ENCODE assay signal across 13 cellular contexts in genomic region chr14:61811882-61812346, GRCh38. TPM values are rescaled to one million over a fixed set of nuclear protein-coding genes. Genes with fewer than 3 reads are reported as not detected.
DNase-seq lines count a peak whose midpoint lies in the region; ATAC-seq, FAIRE-seq and TF ChIP-seq lines count a peak whose summit lies in the region.
"Had no signal": no experiment of that assay in that cellular context is flagged by ENCODE, and none has a peak within 500 bp of the region (broad histone marks: within the 10 kb centered on the region; RNA-seq: fewer than 3 reads in every experiment).

No MANE protein-coding gene starts in this region.

- H2AFZ ChIP-seq in astrocyte (ENCODE audit: low read depth, low read length): peak overlapping the region; percentile 52

- no peak overlapping the region for H3K18ac ChIP-seq in mesendoderm (ENCODE audit: low read length)

- H3K27ac Mint-ChIP-seq in astrocyte (ENCODE audit: unreplicated experiment): no peak overlapping the region

- H3K27me3 Mint-ChIP-seq in astrocyte (ENCODE audit: low read depth, unreplicated experiment): peaks cover 51% of the 10 kb centered on the region

- peaks cover 2% of the 10 kb centered on the region for H3K9me3 Mint-ChIP-seq in astrocyte (ENCODE audit: unreplicated experiment)

- no peaks in the 10 kb centered on the region for H3K36me3 Mint-ChIP-seq in astrocyte (ENCODE audit: low read depth, unreplicated experiment)

- H3K27me3 ChIP-seq in right cardiac atrium (ENCODE audit: control insufficient read depth, insufficient read depth) (no peaks in the 10 kb centered on the region), astrocyte (ENCODE audit: insufficient read depth, low read length) (peaks cover 38% of the 10 kb centered on the region), mesendoderm (ENCODE audit: insufficient read depth, low read length, poor library complexity) (peaks cover 11% of the 10 kb centered on the region), upper lobe of right lung (peaks cover 49% of the 10 kb centered on the region)

- H4K8ac ChIP-seq in mesendoderm (ENCODE audit: low read depth, low read length): no peak overlapping the region

- no peaks in the 10 kb centered on the region for H3K79me1 ChIP-seq in mesendoderm (ENCODE audit: low read length)

- peak overlapping the region; percentile 89 for H3K4me2 ChIP-seq in astrocyte (ENCODE audit: low read length)
- H3K4me2 ChIP-seq in mesendoderm (ENCODE audit: low read length): peak overlapping the region; percentile 17

- no peak overlapping the region for H2AK5ac ChIP-seq in mesendoderm (ENCODE audit: low read length)

- peak overlapping the region; percentile 11 for H3K56ac ChIP-seq in mesendoderm (ENCODE audit: low read length)

- H2BK120ac ChIP-seq in mesendoderm (ENCODE audit: low read depth, low read length): no peak overlapping the region

- H3K27ac ChIP-seq in right cardiac atrium (ENCODE audit: low read length): no peak overlapping the region
- H3K27ac ChIP-seq in astrocyte (ENCODE audit: low read depth, low read length): no peak overlapping the region
- no peak overlapping the region for H3K27ac ChIP-seq in mesendoderm (ENCODE audit: low read depth, low read length)
- no peak overlapping the region for H3K27ac ChIP-seq in upper lobe of right lung

- WGBS in right cardiac atrium: 67% methylated on average over 15 of the region's 15 CpGs
- no CpG with 5 or more reads among the region's 15 CpGs for WGBS in mesendoderm (ENCODE audit: extremely low coverage, insufficient coverage, low lambda C conversion rate)

- H3K9ac ChIP-seq in astrocyte (ENCODE audit: low read length) (no peak overlapping the region), mesendoderm (ENCODE audit: low read length) (peak overlapping the region; percentile 2)

- no peak overlapping the region for H2BK15ac ChIP-seq in mesendoderm (replicated peaks; ENCODE audit: low read depth)

- FAIRE-seq in astrocyte (lab: Jason Lieb, UNC) (no peak), urothelium cell line (lab: Jason Lieb, UNC) (peak; percentile 89)
- FAIRE-seq: D721Med, keratinocyte, small intestine had no signal

- no peaks in the 10 kb centered on the region for H3K36me3 ChIP-seq in astrocyte (ENCODE audit: insufficient read depth, low read length)
- H3K36me3 ChIP-seq in mesendoderm (ENCODE audit: control insufficient read depth, insufficient read depth, low read length): no peaks in the 10 kb centered on the region
- no peaks in the 10 kb centered on the region for H3K36me3 ChIP-seq in upper lobe of right lung

- intact Hi-C loops in right cardiac atrium (cut with DNase I) (no loop called here), left ventricle myocardium superior (cut with micrococcal nuclease) (no loop called here), upper lobe of right lung (cut with DNase I) (no loop called here)

- H4K5ac ChIP-seq in mesendoderm (ENCODE audit: low read length): no peak overlapping the region

- peaks cover 4% of the 10 kb centered on the region for H3K4me1 Mint-ChIP-seq in astrocyte (ENCODE audit: low read depth, unreplicated experiment)

- peak overlapping the region; percentile 83 for H3K4me3 Mint-ChIP-seq in astrocyte (ENCODE audit: unreplicated experiment)

- H3K4me3 ChIP-seq in right cardiac atrium (ENCODE audit: low read length) (peak overlapping the region; percentile 61), astrocyte (ENCODE audit: insufficient read depth, low read depth, low read length) (peak overlapping the region; percentile 33), mesendoderm (ENCODE audit: low read length) (peak overlapping the region; percentile 0), upper lobe of right lung (no peak overlapping the region)

- H3K4ac ChIP-seq in mesendoderm (ENCODE audit: low read depth, low read length): no peak overlapping the region

- H3K9me3 ChIP-seq in right cardiac atrium (ENCODE audit: control insufficient read depth, low read length) (no peaks in the 10 kb centered on the region), astrocyte (ENCODE audit: insufficient read depth, low read depth, low read length) (no peaks in the 10 kb centered on the region), upper lobe of right lung (no peaks in the 10 kb centered on the region)

- H3K79me2 ChIP-seq in astrocyte (ENCODE audit: insufficient read depth, low read length): no peaks in the 10 kb centered on the region
- H3K79me2 ChIP-seq in mesendoderm (ENCODE audit: control insufficient read depth, insufficient read depth, low read length): no peaks in the 10 kb centered on the region

- H3K4me1 ChIP-seq in right cardiac atrium (ENCODE audit: control insufficient read depth, insufficient read depth, low read length) (no peaks in the 10 kb centered on the region), astrocyte (ENCODE audit: insufficient read depth, low read length) (no peaks in the 10 kb centered on the region), mesendoderm (ENCODE audit: control insufficient read depth, low read depth, low read length) (peaks cover 3% of the 10 kb centered on the region), upper lobe of right lung (peaks cover 7% of the 10 kb centered on the region)

- H4K20me1 ChIP-seq in astrocyte (ENCODE audit: insufficient read depth, low read length): no peaks in the 10 kb centered on the region

- H2BK5ac ChIP-seq in mesendoderm (ENCODE audit: low read length): no peak overlapping the region

- no peak for ATAC-seq in right cardiac atrium
- ATAC-seq in left ventricle myocardium superior: no peak
- ATAC-seq in upper lobe of right lung: no peak
- ATAC-seq in HG03469 (IDR thresholded peaks at IDR 0.05; ENCODE audit: unreplicated experiment): no peak
- ATAC-seq: Right ventricle myocardium inferior had no signal

- DNase-seq in right cardiac atrium: no peak
- DNase-seq in left ventricle myocardium superior: no peak
- DNase-seq in astrocyte (ENCODE audit: low read depth): no peak
- DNase-seq in mesendoderm: no peak
- no peak for DNase-seq in urothelium cell line (ENCODE audit: low spot score)
- DNase-seq in upper lobe of right lung: no peak
- no peak for DNase-seq in GM03348 (ENCODE audit: low spot score)
- DNase-seq: HCEC 1CT, small intestine had no signal

- TF ChIP-seq CTCF in astrocyte (IDR thresholded peaks at IDR 0.05; ENCODE audit: insufficient read depth, low read depth, low read length): no peak
- TF ChIP-seq CTCF in upper lobe of right lung (IDR thresholded peaks at IDR 0.05): no peak

- no peak overlapping the region for H3K23ac ChIP-seq in mesendoderm (ENCODE audit: low read length)

RNA-seq across cellular contexts. Expression of gene SYT16, which starts 0.6 kb away (rescaled TPM):
- under 1 TPM; 0.25 to 0.91 (median 0.42) TPM for total RNA-seq in right cardiac atrium
- 0.09 TPM for polyA plus RNA-seq in right cardiac atrium
- not detected for total RNA-seq in left ventricle myocardium superior
- 5.5 and 5.9 TPM in 2 replicates for total RNA-seq in astrocyte
- 0.37 TPM for polyA plus RNA-seq in mesendoderm (2013, experiment 1 of 2)
- polyA plus RNA-seq in mesendoderm (2013, experiment 2 of 2): 0.45 TPM
- 0.23 TPM for total RNA-seq in upper lobe of right lung
- total RNA-seq: Right ventricle myocardium inferior had no signal

RNA-seq across cellular contexts. Expression of gene SNAPC1, which starts 49.7 kb away (rescaled TPM):
- total RNA-seq in right cardiac atrium (10 to 100 TPM in 1 of 4 donors, 1 to 10 TPM in 3; 6.1 to 12.9 (median 8.8) TPM), left ventricle myocardium superior (14.5 TPM), astrocyte (12.9 and 14.1 TPM in 2 replicates), upper lobe of right lung (6.2 TPM)
- polyA plus RNA-seq in right cardiac atrium: 10.5 TPM
- polyA plus RNA-seq in mesendoderm (2013, experiment 1 of 2): 13.0 TPM
- polyA plus RNA-seq in mesendoderm (2013, experiment 2 of 2): 13.9 TPM
